In the genomic region with DNA sequence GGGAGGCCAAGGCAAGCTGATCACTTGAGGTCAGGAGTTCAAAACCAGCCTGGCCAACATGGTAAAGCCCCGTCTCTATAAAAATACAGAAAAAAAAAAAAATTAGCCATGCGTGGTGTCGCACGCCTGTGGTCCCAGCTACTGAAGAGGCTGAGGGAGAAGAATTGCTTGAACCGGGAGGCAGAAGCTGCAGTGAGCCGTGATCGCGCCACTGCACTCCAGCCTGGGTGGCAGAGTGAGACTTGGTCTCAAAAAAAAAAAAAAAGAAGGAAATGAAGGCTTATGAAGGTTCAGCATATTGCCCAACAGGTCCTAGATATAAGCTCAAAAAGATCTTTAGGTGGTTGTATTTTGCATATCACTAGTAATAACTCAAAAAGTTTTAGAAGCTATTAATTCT, we compare ENCODE assay signal across 29 cellular contexts.
"Had no signal": no experiment of that assay in that cellular context is flagged by ENCODE, and none has a peak within 500 bp of the region (broad histone marks: within the 10 kb centered on the region; RNA-seq: fewer than 3 reads in every experiment).

No MANE protein-coding gene starts in this region.

- H3K27ac ChIP-seq: adrenal gland, body of pancreas, cardiac muscle cell, coronary artery, dorsolateral prefrontal cortex, gastrocnemius medialis, left lung, lower lobe of right lung, neural progenitor cell, parathyroid adenoma, psoas muscle, sigmoid colon, thoracic aorta, vagina had no signal

- H3K9me3 ChIP-seq: adrenal gland, body of pancreas, gastrocnemius medialis, left lung, lower lobe of right lung, psoas muscle, sigmoid colon, thoracic aorta, vagina had no signal

- H2AFZ ChIP-seq: neural progenitor cell, parathyroid adenoma had no signal

- H3K4me2 ChIP-seq: neural progenitor cell had no signal

- FAIRE-seq: islet of Langerhans, small intestine had no signal

- H3K4me1 ChIP-seq: body of pancreas, neural progenitor cell, parathyroid adenoma had no signal

- ATAC-seq: activated CD4-positive, alpha-beta T cell treated with anti-CD3 and anti-CD28 coated beads for 36 hours; body of pancreas; gastrocnemius medialis; left lung; lower lobe of right lung; natural killer cell; psoas muscle; stimulated activated effector memory CD8-positive, alpha-beta T cell treated with anti-CD3 and anti-CD28 coated beads, Interleukin-12 subunit alpha, Interleukin-12 subunit beta, amount 100 ng/mL, for 72 hours had no signal

- DNase-seq: activated CD4-positive, alpha-beta T cell treated with anti-CD3 and anti-CD28 coated beads for 36 hours; activated CD4-positive, CD25-positive, alpha-beta regulatory T cell; activated CD8-positive, alpha-beta memory T cell treated with anti-CD3 and anti-CD28 coated beads for 24 hours; adrenal gland; aorta; body of pancreas; dorsolateral prefrontal cortex; effector memory CD4-positive, alpha-beta T cell; erythroblast; gastrocnemius medialis; glutamatergic neuron; left lung; lower lobe of right lung; mesenchymal stem cell; natural killer cell; occipital lobe; psoas muscle; sigmoid colon; small intestine; stimulated activated CD4-positive, alpha-beta T cell treated with anti-CD3 and anti-CD28 coated beads, Interleukin-4, amount 100 ng/mL, for 24 hours; T-helper 2 cell had no signal

- H3K9ac ChIP-seq: neural progenitor cell, parathyroid adenoma had no signal

- H3K27me3 ChIP-seq: adrenal gland, body of pancreas, cardiac muscle cell, dorsolateral prefrontal cortex, gastrocnemius medialis, left lung, neural progenitor cell, sigmoid colon, vagina had no signal

- H3K4me3 ChIP-seq: adrenal gland, body of pancreas, cardiac muscle cell, coronary artery, dorsolateral prefrontal cortex, gastrocnemius medialis, left lung, lower lobe of right lung, neural progenitor cell, psoas muscle, sigmoid colon, thoracic aorta, vagina had no signal

- H3K36me3 ChIP-seq: neural progenitor cell, thoracic aorta had no signal
